Comparison of ENCODE assay signal across 8 cellular contexts in genomic region chr4:88158038-88158359, GRCh38. TPM values are rescaled to one million over a fixed set of nuclear protein-coding genes. Genes with fewer than 3 reads are reported as not detected.
DNase-seq lines count a peak whose midpoint lies in the region; ATAC-seq and TF ChIP-seq lines count a peak whose summit lies in the region.

No MANE protein-coding gene starts in this region.

- no peaks in the 10 kb centered on the region for H3K36me3 Mint-ChIP-seq in activated naive CD4-positive, alpha-beta T cell treated with anti-CD3 and anti-CD28 coated beads, Interleukin-2, amount 10 ng/mL, durations not matched to agents 7 days and 5 days
- no peaks in the 10 kb centered on the region for H3K36me3 Mint-ChIP-seq in activated CD4-positive, alpha-beta memory T cell treated with anti-CD3 and anti-CD28 coated beads, Interleukin-2, amount 10 ng/mL, durations not matched to agents 7 days and 5 days (ENCODE audit: low read depth)

- CTCF ChIA-PET in activated naive CD4-positive, alpha-beta T cell treated with anti-CD3 and anti-CD28 coated beads, Interleukin-2, amount 10 ng/mL, durations not matched to agents 7 days and 5 days (lab: Charles Lee) = no interaction called here
- CTCF ChIA-PET in activated CD4-positive, alpha-beta memory T cell treated with anti-CD3 and anti-CD28 coated beads, Interleukin-2, amount 10 ng/mL, durations not matched to agents 7 days and 5 days (lab: Charles Lee) = no interaction called here

- H3K27ac ChIP-seq in iPS-20b (ENCODE audit: low read length) (no peak overlapping the region), tibial artery (no peak overlapping the region), foreskin keratinocyte (no peak overlapping the region)

- peak overlapping the region; percentile 45; the same call in 1 of the 2 replicates for H3K9ac ChIP-seq in iPS-20b (ENCODE audit: low read depth, low read length)

- ATAC-seq in foreskin keratinocyte = no peak

- H3K4me1 ChIP-seq in iPS-20b (ENCODE audit: insufficient read depth, low read length) (peaks cover 15% of the 10 kb centered on the region), tibial artery (peaks cover 0 to 10% (median 2%) of the 10 kb centered on the region in 4 donors), foreskin keratinocyte (peaks cover 3% of the 10 kb centered on the region)

- intact Hi-C loops in tibial artery (cut with DNase I; ENCODE audit: low total_unique reads) = no loop called here

- H3K9me3 ChIP-seq in iPS-20b (ENCODE audit: insufficient read depth, low read depth, low read length) (no peaks in the 10 kb centered on the region), tibial artery (no peaks in the 10 kb centered on the region)

- no peak for TF ChIP-seq CTCF in tibial artery (IDR thresholded peaks at IDR 0.05)
- no peak for TF ChIP-seq CTCF in foreskin keratinocyte (conservative IDR thresholded peaks at IDR 0.05)

- no peak for DNase-seq in activated naive CD4-positive, alpha-beta T cell treated with anti-CD3 and anti-CD28 coated beads, Interleukin-2, amount 10 ng/mL, durations not matched to agents 7 days and 5 days
- no peak for DNase-seq in activated naive CD4-positive, alpha-beta T cell treated with Interleukin-2 at 50 U/mL for 16 hours
- no peak for DNase-seq in activated CD4-positive, alpha-beta memory T cell treated with anti-CD3 and anti-CD28 coated beads, Interleukin-2, amount 10 ng/mL, durations not matched to agents 7 days and 5 days
- DNase-seq in tibial artery = no peak
- DNase-seq in NCI-H2227 treated with DMSO at 0.1 percent for 48 hours (lab: John Stamatoyannopoulos, UW) = no peak
- no peak for DNase-seq in foreskin keratinocyte
- DNase-seq in NCI-H187 treated with DMSO at 0.1 percent for 48 hours (lab: John Stamatoyannopoulos, UW) = no peak

- H3K36me3 ChIP-seq in iPS-20b (ENCODE audit: insufficient read depth, low read depth, low read length) (no peaks in the 10 kb centered on the region), tibial artery (no peaks in the 10 kb centered on the region)

- peaks cover 24% of the 10 kb centered on the region for H3K27me3 Mint-ChIP-seq in activated naive CD4-positive, alpha-beta T cell treated with anti-CD3 and anti-CD28 coated beads, Interleukin-2, amount 10 ng/mL, durations not matched to agents 7 days and 5 days
- peaks cover 18% of the 10 kb centered on the region for H3K27me3 Mint-ChIP-seq in activated CD4-positive, alpha-beta memory T cell treated with anti-CD3 and anti-CD28 coated beads, Interleukin-2, amount 10 ng/mL, durations not matched to agents 7 days and 5 days

- peaks cover 14% of the 10 kb centered on the region for H3K4me1 Mint-ChIP-seq in activated naive CD4-positive, alpha-beta T cell treated with anti-CD3 and anti-CD28 coated beads, Interleukin-2, amount 10 ng/mL, durations not matched to agents 7 days and 5 days
- peaks cover 14% of the 10 kb centered on the region for H3K4me1 Mint-ChIP-seq in activated CD4-positive, alpha-beta memory T cell treated with anti-CD3 and anti-CD28 coated beads, Interleukin-2, amount 10 ng/mL, durations not matched to agents 7 days and 5 days

- H3K27me3 ChIP-seq in iPS-20b (ENCODE audit: insufficient read depth, low read length) (peaks cover 38% of the 10 kb centered on the region), tibial artery (no peaks in the 10 kb centered on the region), foreskin keratinocyte (no peaks in the 10 kb centered on the region)

- H3K4me3 ChIP-seq in iPS-20b (ENCODE audit: low read length) = peak overlapping the region; percentile 80
- peak overlapping the region; percentile 54 to 63 for H3K4me3 ChIP-seq in tibial artery

- POLR2A ChIA-PET in activated CD4-positive, alpha-beta memory T cell treated with anti-CD3 and anti-CD28 coated beads, Interleukin-2, amount 10 ng/mL, durations not matched to agents 7 days and 5 days (lab: Charles Lee) = interaction anchor here (1.1 kb wide), 1 partner anchor 126 kb away, joined by 4 read pairs; the partner anchor contains the start of gene PPM1K

- peak overlapping the region; percentile 63 for H3K4me3 Mint-ChIP-seq in activated naive CD4-positive, alpha-beta T cell treated with anti-CD3 and anti-CD28 coated beads, Interleukin-2, amount 10 ng/mL, durations not matched to agents 7 days and 5 days
- H3K4me3 Mint-ChIP-seq in activated CD4-positive, alpha-beta memory T cell treated with anti-CD3 and anti-CD28 coated beads, Interleukin-2, amount 10 ng/mL, durations not matched to agents 7 days and 5 days = peak overlapping the region; percentile 64

- no peak overlapping the region for H3K27ac Mint-ChIP-seq in activated naive CD4-positive, alpha-beta T cell treated with anti-CD3 and anti-CD28 coated beads, Interleukin-2, amount 10 ng/mL, durations not matched to agents 7 days and 5 days
- H3K27ac Mint-ChIP-seq in activated CD4-positive, alpha-beta memory T cell treated with anti-CD3 and anti-CD28 coated beads, Interleukin-2, amount 10 ng/mL, durations not matched to agents 7 days and 5 days = no peak overlapping the region

- H3K9me3 Mint-ChIP-seq in activated naive CD4-positive, alpha-beta T cell treated with anti-CD3 and anti-CD28 coated beads, Interleukin-2, amount 10 ng/mL, durations not matched to agents 7 days and 5 days = no peaks in the 10 kb centered on the region
- no peaks in the 10 kb centered on the region for H3K9me3 Mint-ChIP-seq in activated CD4-positive, alpha-beta memory T cell treated with anti-CD3 and anti-CD28 coated beads, Interleukin-2, amount 10 ng/mL, durations not matched to agents 7 days and 5 days

RNA-seq across cellular contexts. Expression of gene ABCG2, which starts 0.4 kb away (rescaled TPM):
- 1 to 10 TPM; 1.0 to 1.2 TPM for total RNA-seq in activated CD4-positive, alpha-beta memory T cell treated with anti-CD3 and anti-CD28 coated beads, Interleukin-2, amount 10 ng/mL, durations not matched to agents 7 days and 5 days
- 2.2 and 4.5 TPM in 2 replicates for total RNA-seq in foreskin keratinocyte
- polyA plus RNA-seq in foreskin keratinocyte = 0.76 and 1.5 TPM in 2 replicates
